1 cellular context compared by ENCODE assay signal in the genomic region with DNA sequence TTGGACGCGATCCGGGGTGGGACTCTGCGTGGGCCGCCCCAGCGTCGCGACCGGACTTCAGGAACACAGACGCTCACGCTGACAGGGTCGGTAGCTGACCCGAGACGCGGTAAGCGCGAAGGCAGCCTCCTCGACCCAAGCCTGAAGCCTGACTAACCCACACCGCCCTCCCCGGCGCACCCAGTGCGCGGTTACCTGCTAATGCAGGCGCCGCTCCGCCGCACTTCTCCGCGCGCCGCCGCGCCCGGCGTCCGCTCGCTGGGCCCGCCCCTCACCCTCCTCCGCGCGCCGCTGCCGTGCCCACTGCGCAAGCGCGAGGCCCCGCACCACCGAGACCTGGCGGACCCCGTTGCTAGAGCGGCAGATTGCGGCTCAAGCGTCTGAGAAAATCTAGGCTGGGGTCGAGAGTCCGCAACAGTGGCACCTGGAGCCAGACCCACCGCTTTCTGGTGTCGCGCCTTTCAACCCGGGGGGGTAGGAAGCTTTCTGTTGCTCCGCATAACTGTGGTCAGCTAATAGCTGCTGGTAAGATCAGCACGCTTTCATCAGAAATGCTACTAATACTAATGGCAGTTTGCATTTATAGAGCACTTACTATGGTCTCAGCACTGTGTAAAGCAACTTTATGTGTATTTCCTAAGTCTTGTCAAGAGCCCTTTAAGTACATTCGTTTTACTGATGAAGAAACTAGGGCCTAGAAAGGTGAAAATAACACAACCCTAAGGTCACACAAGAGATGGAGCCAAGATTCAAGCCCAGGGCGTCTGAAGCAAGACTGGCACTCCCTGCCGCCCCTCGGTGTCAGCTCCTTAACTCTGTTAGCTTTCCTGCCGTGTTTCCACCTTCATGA.
TF ChIP-seq lines count a peak whose summit lies in the region.

A gene with protein sequence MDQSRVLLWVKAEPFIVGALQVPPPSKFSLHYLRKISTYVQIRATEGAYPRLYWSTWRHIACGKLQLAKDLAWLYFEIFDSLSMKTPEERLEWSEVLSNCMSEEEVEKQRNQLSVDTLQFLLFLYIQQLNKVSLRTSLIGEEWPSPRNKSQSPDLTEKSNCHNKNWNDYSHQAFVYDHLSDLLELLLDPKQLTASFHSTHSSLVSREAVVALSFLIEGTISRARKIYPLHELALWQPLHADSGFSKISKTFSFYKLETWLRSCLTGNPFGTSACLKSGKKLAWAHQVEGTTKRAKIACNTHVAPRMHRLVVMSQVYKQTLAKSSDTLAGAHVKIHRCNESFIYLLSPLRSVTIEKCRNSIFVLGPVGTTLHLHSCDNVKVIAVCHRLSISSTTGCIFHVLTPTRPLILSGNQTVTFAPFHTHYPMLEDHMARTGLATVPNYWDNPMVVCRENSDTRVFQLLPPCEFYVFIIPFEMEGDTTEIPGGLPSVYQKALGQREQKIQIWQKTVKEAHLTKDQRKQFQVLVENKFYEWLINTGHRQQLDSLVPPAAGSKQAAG (minus strand): TSS at position 268 of the 850 bp plus-strand sequence. CDS start 3,010 bp downstream, outside the sequence.

TF ChIP-seq in HepG2, 621 proteins besides CTCF, POLR2A, EP300 and RAD21 (continued from another document and continues in another):
- no peak for TF ChIP-seq STAT5B (CRISPR knock-in tag; IDR thresholded peaks at IDR 0.05)
- no peak; the same call in 1 of the 2 replicates for TF ChIP-seq CBX5 (CRISPR knock-in tag; IDR thresholded peaks at IDR 0.05; ENCODE audit: borderline replicate concordance)
- peak; percentile 61 for TF ChIP-seq ZNF501 (CRISPR knock-in tag; IDR thresholded peaks at IDR 0.05)
- TF ChIP-seq, protein P1, sequence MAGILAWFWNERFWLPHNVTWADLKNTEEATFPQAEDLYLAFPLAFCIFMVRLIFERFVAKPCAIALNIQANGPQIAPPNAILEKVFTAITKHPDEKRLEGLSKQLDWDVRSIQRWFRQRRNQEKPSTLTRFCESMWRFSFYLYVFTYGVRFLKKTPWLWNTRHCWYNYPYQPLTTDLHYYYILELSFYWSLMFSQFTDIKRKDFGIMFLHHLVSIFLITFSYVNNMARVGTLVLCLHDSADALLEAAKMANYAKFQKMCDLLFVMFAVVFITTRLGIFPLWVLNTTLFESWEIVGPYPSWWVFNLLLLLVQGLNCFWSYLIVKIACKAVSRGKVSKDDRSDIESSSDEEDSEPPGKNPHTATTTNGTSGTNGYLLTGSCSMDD (CRISPR knock-in tag; IDR thresholded peaks at IDR 0.05) = no peak
- no peak for TF ChIP-seq BRCA1 (CRISPR knock-in tag; IDR thresholded peaks at IDR 0.05)
- no peak for TF ChIP-seq ZBTB8A (CRISPR knock-in tag; IDR thresholded peaks at IDR 0.05; ENCODE audit: borderline replicate concordance, low read depth)
- TF ChIP-seq NRL (CRISPR knock-in tag; IDR thresholded peaks at IDR 0.05; ENCODE audit: borderline replicate concordance) = no peak
- TF ChIP-seq, protein P2, sequence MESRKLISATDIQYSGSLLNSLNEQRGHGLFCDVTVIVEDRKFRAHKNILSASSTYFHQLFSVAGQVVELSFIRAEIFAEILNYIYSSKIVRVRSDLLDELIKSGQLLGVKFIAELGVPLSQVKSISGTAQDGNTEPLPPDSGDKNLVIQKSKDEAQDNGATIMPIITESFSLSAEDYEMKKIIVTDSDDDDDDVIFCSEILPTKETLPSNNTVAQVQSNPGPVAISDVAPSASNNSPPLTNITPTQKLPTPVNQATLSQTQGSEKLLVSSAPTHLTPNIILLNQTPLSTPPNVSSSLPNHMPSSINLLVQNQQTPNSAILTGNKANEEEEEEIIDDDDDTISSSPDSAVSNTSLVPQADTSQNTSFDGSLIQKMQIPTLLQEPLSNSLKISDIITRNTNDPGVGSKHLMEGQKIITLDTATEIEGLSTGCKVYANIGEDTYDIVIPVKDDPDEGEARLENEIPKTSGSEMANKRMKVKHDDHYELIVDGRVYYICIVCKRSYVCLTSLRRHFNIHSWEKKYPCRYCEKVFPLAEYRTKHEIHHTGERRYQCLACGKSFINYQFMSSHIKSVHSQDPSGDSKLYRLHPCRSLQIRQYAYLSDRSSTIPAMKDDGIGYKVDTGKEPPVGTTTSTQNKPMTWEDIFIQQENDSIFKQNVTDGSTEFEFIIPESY (CRISPR knock-in tag; IDR thresholded peaks at IDR 0.05) = no peak
- TF ChIP-seq, protein P3, sequence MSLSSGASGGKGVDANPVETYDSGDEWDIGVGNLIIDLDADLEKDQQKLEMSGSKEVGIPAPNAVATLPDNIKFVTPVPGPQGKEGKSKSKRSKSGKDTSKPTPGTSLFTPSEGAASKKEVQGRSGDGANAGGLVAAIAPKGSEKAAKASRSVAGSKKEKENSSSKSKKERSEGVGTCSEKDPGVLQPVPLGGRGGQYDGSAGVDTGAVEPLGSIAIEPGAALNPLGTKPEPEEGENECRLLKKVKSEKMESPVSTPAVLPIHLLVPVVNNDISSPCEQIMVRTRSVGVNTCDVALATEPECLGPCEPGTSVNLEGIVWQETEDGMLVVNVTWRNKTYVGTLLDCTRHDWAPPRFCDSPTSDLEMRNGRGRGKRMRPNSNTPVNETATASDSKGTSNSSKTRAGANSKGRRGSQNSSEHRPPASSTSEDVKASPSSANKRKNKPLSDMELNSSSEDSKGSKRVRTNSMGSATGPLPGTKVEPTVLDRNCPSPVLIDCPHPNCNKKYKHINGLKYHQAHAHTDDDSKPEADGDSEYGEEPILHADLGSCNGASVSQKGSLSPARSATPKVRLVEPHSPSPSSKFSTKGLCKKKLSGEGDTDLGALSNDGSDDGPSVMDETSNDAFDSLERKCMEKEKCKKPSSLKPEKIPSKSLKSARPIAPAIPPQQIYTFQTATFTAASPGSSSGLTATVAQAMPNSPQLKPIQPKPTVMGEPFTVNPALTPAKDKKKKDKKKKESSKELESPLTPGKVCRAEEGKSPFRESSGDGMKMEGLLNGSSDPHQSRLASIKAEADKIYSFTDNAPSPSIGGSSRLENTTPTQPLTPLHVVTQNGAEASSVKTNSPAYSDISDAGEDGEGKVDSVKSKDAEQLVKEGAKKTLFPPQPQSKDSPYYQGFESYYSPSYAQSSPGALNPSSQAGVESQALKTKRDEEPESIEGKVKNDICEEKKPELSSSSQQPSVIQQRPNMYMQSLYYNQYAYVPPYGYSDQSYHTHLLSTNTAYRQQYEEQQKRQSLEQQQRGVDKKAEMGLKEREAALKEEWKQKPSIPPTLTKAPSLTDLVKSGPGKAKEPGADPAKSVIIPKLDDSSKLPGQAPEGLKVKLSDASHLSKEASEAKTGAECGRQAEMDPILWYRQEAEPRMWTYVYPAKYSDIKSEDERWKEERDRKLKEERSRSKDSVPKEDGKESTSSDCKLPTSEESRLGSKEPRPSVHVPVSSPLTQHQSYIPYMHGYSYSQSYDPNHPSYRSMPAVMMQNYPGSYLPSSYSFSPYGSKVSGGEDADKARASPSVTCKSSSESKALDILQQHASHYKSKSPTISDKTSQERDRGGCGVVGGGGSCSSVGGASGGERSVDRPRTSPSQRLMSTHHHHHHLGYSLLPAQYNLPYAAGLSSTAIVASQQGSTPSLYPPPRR (CRISPR knock-in tag; IDR thresholded peaks at IDR 0.05; ENCODE audit: borderline replicate concordance) = 0 out of 2 replicates have a peak, but pooled peaks have one; percentile 59
- TF ChIP-seq, protein P4, sequence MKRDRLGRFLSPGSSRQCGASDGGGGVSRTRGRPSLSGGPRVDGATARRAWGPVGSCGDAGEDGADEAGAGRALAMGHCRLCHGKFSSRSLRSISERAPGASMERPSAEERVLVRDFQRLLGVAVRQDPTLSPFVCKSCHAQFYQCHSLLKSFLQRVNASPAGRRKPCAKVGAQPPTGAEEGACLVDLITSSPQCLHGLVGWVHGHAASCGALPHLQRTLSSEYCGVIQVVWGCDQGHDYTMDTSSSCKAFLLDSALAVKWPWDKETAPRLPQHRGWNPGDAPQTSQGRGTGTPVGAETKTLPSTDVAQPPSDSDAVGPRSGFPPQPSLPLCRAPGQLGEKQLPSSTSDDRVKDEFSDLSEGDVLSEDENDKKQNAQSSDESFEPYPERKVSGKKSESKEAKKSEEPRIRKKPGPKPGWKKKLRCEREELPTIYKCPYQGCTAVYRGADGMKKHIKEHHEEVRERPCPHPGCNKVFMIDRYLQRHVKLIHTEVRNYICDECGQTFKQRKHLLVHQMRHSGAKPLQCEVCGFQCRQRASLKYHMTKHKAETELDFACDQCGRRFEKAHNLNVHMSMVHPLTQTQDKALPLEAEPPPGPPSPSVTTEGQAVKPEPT (CRISPR knock-in tag; IDR thresholded peaks at IDR 0.05; ENCODE audit: low read depth) = peak; percentile 79; the same call in 1 of the 2 replicates
- no peak for TF ChIP-seq ZNF652 (CRISPR knock-in tag; IDR thresholded peaks at IDR 0.05; ENCODE audit: borderline replicate concordance, low read depth)
- TF ChIP-seq JUNB (CRISPR knock-in tag; IDR thresholded peaks at IDR 0.05; ENCODE audit: borderline replicate concordance) = no peak
- peak; percentile 74; the same call in 1 of the 2 replicates for TF ChIP-seq KDM5B (CRISPR knock-in tag; IDR thresholded peaks at IDR 0.05; ENCODE audit: borderline replicate concordance)
- TF ChIP-seq HOXD1 (CRISPR knock-in tag; IDR thresholded peaks at IDR 0.05) = no peak; the same call in 1 of the 2 replicates
- no peak for TF ChIP-seq MATR3 (CRISPR knock-in tag; IDR thresholded peaks at IDR 0.05)
- peak; percentile 53; the same call in 1 of the 2 replicates for TF ChIP-seq AKAP8 (CRISPR knock-in tag; IDR thresholded peaks at IDR 0.05)
- TF ChIP-seq CBX1 (IDR thresholded peaks at IDR 0.05; ENCODE audit: low read depth) = no peak
- TF ChIP-seq CCAR2 (optimal IDR thresholded peaks at IDR 0.05; ENCODE audit: low read depth, low read length) = no peak
- TF ChIP-seq, protein P5, sequence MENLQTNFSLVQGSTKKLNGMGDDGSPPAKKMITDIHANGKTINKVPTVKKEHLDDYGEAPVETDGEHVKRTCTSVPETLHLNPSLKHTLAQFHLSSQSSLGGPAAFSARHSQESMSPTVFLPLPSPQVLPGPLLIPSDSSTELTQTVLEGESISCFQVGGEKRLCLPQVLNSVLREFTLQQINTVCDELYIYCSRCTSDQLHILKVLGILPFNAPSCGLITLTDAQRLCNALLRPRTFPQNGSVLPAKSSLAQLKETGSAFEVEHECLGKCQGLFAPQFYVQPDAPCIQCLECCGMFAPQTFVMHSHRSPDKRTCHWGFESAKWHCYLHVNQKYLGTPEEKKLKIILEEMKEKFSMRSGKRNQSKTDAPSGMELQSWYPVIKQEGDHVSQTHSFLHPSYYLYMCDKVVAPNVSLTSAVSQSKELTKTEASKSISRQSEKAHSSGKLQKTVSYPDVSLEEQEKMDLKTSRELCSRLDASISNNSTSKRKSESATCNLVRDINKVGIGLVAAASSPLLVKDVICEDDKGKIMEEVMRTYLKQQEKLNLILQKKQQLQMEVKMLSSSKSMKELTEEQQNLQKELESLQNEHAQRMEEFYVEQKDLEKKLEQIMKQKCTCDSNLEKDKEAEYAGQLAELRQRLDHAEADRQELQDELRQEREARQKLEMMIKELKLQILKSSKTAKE (CRISPR knock-in tag; IDR thresholded peaks at IDR 0.05; ENCODE audit: borderline replicate concordance) = peak; percentile 14; the same call in 1 of the 2 replicates
- peak; percentile 87 for TF ChIP-seq YEATS2 (CRISPR knock-in tag; IDR thresholded peaks at IDR 0.05; ENCODE audit: borderline replicate concordance)
- TF ChIP-seq, protein P6, sequence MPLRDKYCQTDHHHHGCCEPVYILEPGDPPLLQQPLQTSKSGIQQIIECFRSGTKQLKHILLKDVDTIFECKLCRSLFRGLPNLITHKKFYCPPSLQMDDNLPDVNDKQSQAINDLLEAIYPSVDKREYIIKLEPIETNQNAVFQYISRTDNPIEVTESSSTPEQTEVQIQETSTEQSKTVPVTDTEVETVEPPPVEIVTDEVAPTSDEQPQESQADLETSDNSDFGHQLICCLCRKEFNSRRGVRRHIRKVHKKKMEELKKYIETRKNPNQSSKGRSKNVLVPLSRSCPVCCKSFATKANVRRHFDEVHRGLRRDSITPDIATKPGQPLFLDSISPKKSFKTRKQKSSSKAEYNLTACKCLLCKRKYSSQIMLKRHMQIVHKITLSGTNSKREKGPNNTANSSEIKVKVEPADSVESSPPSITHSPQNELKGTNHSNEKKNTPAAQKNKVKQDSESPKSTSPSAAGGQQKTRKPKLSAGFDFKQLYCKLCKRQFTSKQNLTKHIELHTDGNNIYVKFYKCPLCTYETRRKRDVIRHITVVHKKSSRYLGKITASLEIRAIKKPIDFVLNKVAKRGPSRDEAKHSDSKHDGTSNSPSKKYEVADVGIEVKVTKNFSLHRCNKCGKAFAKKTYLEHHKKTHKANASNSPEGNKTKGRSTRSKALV (CRISPR knock-in tag; IDR thresholded peaks at IDR 0.05) = no peak
- TF ChIP-seq FOXA3 (CRISPR knock-in tag; IDR thresholded peaks at IDR 0.05) = peak; percentile 63; the same call in 1 of the 2 replicates
- TF ChIP-seq ATM (IDR thresholded peaks at IDR 0.05; ENCODE audit: borderline replicate concordance) = no peak
- TF ChIP-seq, protein P7, sequence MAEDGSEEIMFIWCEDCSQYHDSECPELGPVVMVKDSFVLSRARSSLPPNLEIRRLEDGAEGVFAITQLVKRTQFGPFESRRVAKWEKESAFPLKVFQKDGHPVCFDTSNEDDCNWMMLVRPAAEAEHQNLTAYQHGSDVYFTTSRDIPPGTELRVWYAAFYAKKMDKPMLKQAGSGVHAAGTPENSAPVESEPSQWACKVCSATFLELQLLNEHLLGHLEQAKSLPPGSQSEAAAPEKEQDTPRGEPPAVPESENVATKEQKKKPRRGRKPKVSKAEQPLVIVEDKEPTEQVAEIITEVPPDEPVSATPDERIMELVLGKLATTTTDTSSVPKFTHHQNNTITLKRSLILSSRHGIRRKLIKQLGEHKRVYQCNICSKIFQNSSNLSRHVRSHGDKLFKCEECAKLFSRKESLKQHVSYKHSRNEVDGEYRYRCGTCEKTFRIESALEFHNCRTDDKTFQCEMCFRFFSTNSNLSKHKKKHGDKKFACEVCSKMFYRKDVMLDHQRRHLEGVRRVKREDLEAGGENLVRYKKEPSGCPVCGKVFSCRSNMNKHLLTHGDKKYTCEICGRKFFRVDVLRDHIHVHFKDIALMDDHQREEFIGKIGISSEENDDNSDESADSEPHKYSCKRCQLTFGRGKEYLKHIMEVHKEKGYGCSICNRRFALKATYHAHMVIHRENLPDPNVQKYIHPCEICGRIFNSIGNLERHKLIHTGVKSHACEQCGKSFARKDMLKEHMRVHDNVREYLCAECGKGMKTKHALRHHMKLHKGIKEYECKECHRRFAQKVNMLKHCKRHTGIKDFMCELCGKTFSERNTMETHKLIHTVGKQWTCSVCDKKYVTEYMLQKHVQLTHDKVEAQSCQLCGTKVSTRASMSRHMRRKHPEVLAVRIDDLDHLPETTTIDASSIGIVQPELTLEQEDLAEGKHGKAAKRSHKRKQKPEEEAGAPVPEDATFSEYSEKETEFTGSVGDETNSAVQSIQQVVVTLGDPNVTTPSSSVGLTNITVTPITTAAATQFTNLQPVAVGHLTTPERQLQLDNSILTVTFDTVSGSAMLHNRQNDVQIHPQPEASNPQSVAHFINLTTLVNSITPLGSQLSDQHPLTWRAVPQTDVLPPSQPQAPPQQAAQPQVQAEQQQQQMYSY (CRISPR knock-in tag; IDR thresholded peaks at IDR 0.05) = peak; percentile 21; the same call in 1 of the 2 replicates
- TF ChIP-seq, protein P8, sequence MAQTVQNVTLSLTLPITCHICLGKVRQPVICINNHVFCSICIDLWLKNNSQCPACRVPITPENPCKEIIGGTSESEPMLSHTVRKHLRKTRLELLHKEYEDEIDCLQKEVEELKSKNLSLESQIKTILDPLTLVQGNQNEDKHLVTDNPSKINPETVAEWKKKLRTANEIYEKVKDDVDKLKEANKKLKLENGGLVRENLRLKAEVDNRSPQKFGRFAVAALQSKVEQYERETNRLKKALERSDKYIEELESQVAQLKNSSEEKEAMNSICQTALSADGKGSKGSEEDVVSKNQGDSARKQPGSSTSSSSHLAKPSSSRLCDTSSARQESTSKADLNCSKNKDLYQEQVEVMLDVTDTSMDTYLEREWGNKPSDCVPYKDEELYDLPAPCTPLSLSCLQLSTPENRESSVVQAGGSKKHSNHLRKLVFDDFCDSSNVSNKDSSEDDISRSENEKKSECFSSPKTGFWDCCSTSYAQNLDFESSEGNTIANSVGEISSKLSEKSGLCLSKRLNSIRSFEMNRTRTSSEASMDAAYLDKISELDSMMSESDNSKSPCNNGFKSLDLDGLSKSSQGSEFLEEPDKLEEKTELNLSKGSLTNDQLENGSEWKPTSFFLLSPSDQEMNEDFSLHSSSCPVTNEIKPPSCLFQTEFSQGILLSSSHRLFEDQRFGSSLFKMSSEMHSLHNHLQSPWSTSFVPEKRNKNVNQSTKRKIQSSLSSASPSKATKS (CRISPR knock-in tag; IDR thresholded peaks at IDR 0.05) = no peak
- TF ChIP-seq SRSF4 (IDR thresholded peaks at IDR 0.05; ENCODE audit: low read depth, low read length, poor library complexity, severe bottlenecking) = no peak
- TF ChIP-seq SATB2 (CRISPR knock-in tag; IDR thresholded peaks at IDR 0.05) = no peak
